Comparison of ENCODE assay signal across 1 cellular context in genomic region chr3:44338828-44339127, GRCh38.
TF ChIP-seq lines count a peak whose summit lies in the region.

No MANE protein-coding gene starts in this region.

TF ChIP-seq in SK-N-SH, 30 proteins besides CTCF, POLR2A, EP300 and RAD21 (continued from another document):
- TF ChIP-seq USF2 (IDR thresholded peaks at IDR 0.05; ENCODE audit: borderline replicate concordance, low read depth, low read length): no peak
- TF ChIP-seq RXRA (IDR thresholded peaks at IDR 0.05; ENCODE audit: borderline replicate concordance, low read depth): no peak
- TF ChIP-seq POLR2AphosphoS5 (IDR thresholded peaks at IDR 0.05; ENCODE audit: low read depth, low read length): no peak; the same call in 1 of the 2 replicates
- no peak for TF ChIP-seq FOXJ3 (CRISPR knock-in tag; IDR thresholded peaks at IDR 0.05)
- peak; percentile 70 for TF ChIP-seq CHD2 (IDR thresholded peaks at IDR 0.05; ENCODE audit: low read length, partially characterized antibody)
- TF ChIP-seq, protein P1, sequence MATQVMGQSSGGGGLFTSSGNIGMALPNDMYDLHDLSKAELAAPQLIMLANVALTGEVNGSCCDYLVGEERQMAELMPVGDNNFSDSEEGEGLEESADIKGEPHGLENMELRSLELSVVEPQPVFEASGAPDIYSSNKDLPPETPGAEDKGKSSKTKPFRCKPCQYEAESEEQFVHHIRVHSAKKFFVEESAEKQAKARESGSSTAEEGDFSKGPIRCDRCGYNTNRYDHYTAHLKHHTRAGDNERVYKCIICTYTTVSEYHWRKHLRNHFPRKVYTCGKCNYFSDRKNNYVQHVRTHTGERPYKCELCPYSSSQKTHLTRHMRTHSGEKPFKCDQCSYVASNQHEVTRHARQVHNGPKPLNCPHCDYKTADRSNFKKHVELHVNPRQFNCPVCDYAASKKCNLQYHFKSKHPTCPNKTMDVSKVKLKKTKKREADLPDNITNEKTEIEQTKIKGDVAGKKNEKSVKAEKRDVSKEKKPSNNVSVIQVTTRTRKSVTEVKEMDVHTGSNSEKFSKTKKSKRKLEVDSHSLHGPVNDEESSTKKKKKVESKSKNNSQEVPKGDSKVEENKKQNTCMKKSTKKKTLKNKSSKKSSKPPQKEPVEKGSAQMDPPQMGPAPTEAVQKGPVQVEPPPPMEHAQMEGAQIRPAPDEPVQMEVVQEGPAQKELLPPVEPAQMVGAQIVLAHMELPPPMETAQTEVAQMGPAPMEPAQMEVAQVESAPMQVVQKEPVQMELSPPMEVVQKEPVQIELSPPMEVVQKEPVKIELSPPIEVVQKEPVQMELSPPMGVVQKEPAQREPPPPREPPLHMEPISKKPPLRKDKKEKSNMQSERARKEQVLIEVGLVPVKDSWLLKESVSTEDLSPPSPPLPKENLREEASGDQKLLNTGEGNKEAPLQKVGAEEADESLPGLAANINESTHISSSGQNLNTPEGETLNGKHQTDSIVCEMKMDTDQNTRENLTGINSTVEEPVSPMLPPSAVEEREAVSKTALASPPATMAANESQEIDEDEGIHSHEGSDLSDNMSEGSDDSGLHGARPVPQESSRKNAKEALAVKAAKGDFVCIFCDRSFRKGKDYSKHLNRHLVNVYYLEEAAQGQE (IDR thresholded peaks at IDR 0.05; ENCODE audit: low read depth, low read length): no peak
- TF ChIP-seq, protein P2, sequence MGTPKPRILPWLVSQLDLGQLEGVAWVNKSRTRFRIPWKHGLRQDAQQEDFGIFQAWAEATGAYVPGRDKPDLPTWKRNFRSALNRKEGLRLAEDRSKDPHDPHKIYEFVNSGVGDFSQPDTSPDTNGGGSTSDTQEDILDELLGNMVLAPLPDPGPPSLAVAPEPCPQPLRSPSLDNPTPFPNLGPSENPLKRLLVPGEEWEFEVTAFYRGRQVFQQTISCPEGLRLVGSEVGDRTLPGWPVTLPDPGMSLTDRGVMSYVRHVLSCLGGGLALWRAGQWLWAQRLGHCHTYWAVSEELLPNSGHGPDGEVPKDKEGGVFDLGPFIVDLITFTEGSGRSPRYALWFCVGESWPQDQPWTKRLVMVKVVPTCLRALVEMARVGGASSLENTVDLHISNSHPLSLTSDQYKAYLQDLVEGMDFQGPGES (IDR thresholded peaks at IDR 0.05; ENCODE audit: low read depth, low read length): no peak
- TF ChIP-seq RCOR1 (IDR thresholded peaks at IDR 0.05; ENCODE audit: low read length): peak; percentile 50; the same call in 1 of the 2 replicates
- 0 out of 2 replicates have a peak, but pooled peaks have one; percentile 47 for TF ChIP-seq NFIC (IDR thresholded peaks at IDR 0.05; ENCODE audit: borderline replicate concordance)
